Comparison of ENCODE assay signal across 8 cellular contexts in the genomic region with DNA sequence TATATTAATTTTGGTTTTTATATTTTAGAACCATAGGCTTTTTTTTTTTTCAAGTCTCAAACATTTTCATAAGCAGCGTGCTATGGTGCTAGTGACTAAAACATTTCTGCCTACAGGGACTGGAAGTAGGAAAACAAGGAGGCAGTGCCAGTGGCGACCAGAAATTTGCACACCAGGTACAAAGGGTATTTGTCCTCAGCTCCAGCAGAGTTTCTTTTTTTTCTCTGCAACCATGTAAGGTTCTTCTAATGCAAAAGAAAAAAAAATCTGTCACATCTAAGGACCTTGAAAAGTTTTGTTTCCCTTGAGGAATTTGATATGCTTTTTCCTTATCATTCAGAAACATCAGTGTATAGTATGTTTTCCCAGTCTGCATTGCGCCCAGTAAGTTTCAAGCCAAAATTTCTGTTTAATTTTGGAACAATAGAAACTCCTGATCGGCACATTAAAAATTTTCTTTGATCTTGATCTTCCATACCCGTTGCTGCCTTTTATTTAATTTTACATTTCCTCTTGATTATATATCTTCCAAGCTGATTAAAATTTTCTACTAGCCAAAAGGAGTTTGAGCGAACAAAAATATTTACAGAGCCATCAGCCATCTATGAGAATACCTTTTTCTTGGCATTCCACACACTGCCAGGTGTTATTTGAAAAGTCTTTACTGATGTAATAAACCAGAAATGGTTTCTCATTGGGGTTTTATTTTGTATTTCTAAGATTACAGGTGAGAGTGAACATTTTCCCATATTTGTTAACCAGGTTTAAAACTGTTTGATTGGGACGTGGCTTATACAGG. TPM values are rescaled to one million over a fixed set of nuclear protein-coding genes. Genes with fewer than 3 reads are reported as not detected.
DNase-seq lines count a peak whose midpoint lies in the region; ATAC-seq and TF ChIP-seq lines count a peak whose summit lies in the region.

No MANE protein-coding gene starts in this region.

- no peak for DNase-seq in CD4-positive, alpha-beta memory T cell
- peak; percentile 75 to 77 for DNase-seq in NCI-H526 (lab: John Stamatoyannopoulos, UW)
- no peak for DNase-seq in coronary artery (ENCODE audit: low spot score)
- no peak for DNase-seq in neural crest cell (ENCODE audit: low read depth, low spot score)
- no peak for DNase-seq in NCI-H2196 (lab: John Stamatoyannopoulos, UW; ENCODE audit: unreplicated experiment)
- no peak for DNase-seq in stimulated activated CD4-positive, alpha-beta T cell treated with anti-CD3 and anti-CD28 coated beads, Interleukin-12 subunit alpha, Interleukin-12 subunit beta, amount 100 ng/mL, for 4 hours
- no peak for DNase-seq in activated CD8-positive, alpha-beta memory T cell treated with anti-CD3 and anti-CD28 coated beads for 24 hours

- peaks cover 25 to 42% (median 36%) of the 10 kb centered on the region in 4 donors for H3K4me1 Mint-ChIP-seq in CD4-positive, alpha-beta memory T cell
- H3K4me1 Mint-ChIP-seq in neural crest cell, result peaks cover 37% of the 10 kb centered on the region

- H3K36me3 Mint-ChIP-seq in CD4-positive, alpha-beta memory T cell, result peaks cover 0 to 9% of the 10 kb centered on the region in 2 donors
- no peaks in the 10 kb centered on the region for H3K36me3 Mint-ChIP-seq in neural crest cell (ENCODE audit: low read depth)

- CTCF ChIA-PET in CD4-positive, alpha-beta memory T cell (lab: Charles Lee; ENCODE audit: partially characterized antibody), result interaction anchor here (0.6 to 1.3 kb wide), 5 partner anchors 9 to 689 kb away, joined by 3 to 8 read pairs (median 4); partner anchors contain the start of gene ZC3HC1

- H3K4me1 ChIP-seq in CD4-positive, alpha-beta memory T cell (ENCODE audit: insufficient read depth, low read length), result peaks cover 39% of the 10 kb centered on the region

- TF ChIP-seq CTCF in coronary artery (IDR thresholded peaks at IDR 0.05) (no peak), neural crest cell (conservative IDR thresholded peaks at IDR 0.05) (no peak)

- H3K9me3 Mint-ChIP-seq in CD4-positive, alpha-beta memory T cell, result peaks cover 0 to 2% (median 0%) of the 10 kb centered on the region in 8 donors
- H3K9me3 Mint-ChIP-seq in neural crest cell, result no peaks in the 10 kb centered on the region

- peak overlapping the region; percentile 63 to 84 for H3K4me3 ChIP-seq in CD4-positive, alpha-beta memory T cell (ENCODE audit: low read length in 2 of 2)
- peak overlapping the region; percentile 95 for H3K4me3 ChIP-seq in coronary artery

- ATAC-seq in GM18502 (IDR thresholded peaks at IDR 0.05; ENCODE audit: poor library complexity, unreplicated experiment), result no peak

- no peaks in the 10 kb centered on the region for H3K27me3 ChIP-seq in CD4-positive, alpha-beta memory T cell (ENCODE audit: insufficient read depth, low read length)

- H3K27ac ChIP-seq in CD4-positive, alpha-beta memory T cell (ENCODE audit: low read depth, low read length), result peak overlapping the region; percentile 68
- peak overlapping the region; percentile 75 to 82 for H3K27ac ChIP-seq in coronary artery

- intact Hi-C loops in CD4-positive, alpha-beta memory T cell (cut with micrococcal nuclease), result no loop called here

- H3K4me3 Mint-ChIP-seq in CD4-positive, alpha-beta memory T cell, result peak overlapping the region; percentile 88 to 97 (median 94)
- H3K4me3 Mint-ChIP-seq in neural crest cell, result peak overlapping the region; percentile 87

- H3K27me3 Mint-ChIP-seq in CD4-positive, alpha-beta memory T cell, result peaks cover 2% of the 10 kb centered on the region in 2 donors
- H3K27me3 Mint-ChIP-seq in neural crest cell (ENCODE audit: low read depth), result no peaks in the 10 kb centered on the region

- no peaks in the 10 kb centered on the region for H3K36me3 ChIP-seq in CD4-positive, alpha-beta memory T cell (ENCODE audit: insufficient read depth, low read length)

- no peaks in the 10 kb centered on the region for H3K9me3 ChIP-seq in CD4-positive, alpha-beta memory T cell (ENCODE audit: control insufficient read depth in 1 of 2, low read length in 2 of 2)

- peak overlapping the region; percentile 91 to 99 (median 94) for H3K27ac Mint-ChIP-seq in CD4-positive, alpha-beta memory T cell
- H3K27ac Mint-ChIP-seq in neural crest cell (ENCODE audit: unreplicated experiment), result no peak overlapping the region

- POLR2A ChIA-PET in CD4-positive, alpha-beta memory T cell (lab: Charles Lee; ENCODE audit: partially characterized antibody), result interaction anchor here (0.6 to 2.2 kb wide), 9 partner anchors 8 to 1258 kb away, joined by 3 to 14 read pairs (median 3); partner anchors contain the start of genes MKLN1, NRF1, TMEM209 and ZC3HC1

RNA-seq across cellular contexts. Expression of gene KLHDC10, which starts 1.0 kb away (rescaled TPM):
- 10 to 100 TPM; 21.4 to 22.3 TPM for total RNA-seq in CD4-positive, alpha-beta memory T cell
- 1 to 10 TPM in 1 of 2 donors, under 1 TPM in 1; 0.46 to 2.1 TPM for polyA plus RNA-seq in CD4-positive, alpha-beta memory T cell
- total RNA-seq in neural crest cell, result 32.4 and 33.8 TPM in 2 replicates

RNA-seq across cellular contexts. Expression of gene ZC3HC1, which starts 18.2 kb away (rescaled TPM):
- total RNA-seq in CD4-positive, alpha-beta memory T cell, result 10 to 100 TPM; 14.0 to 17.2 TPM
- 10 to 100 TPM; 12.9 to 16.4 TPM for polyA plus RNA-seq in CD4-positive, alpha-beta memory T cell
- total RNA-seq in neural crest cell, result 33.6 and 35.1 TPM in 2 replicates

Comparison
In these comparisons a context has a peak if more than half of its experiments do, and no peak if none do; other contexts are left out.
1. DNase-seq: peak in NCI-H526 (2 of 2); none in CD4-positive, alpha-beta memory T cell (0 of 5), coronary artery (single experiment), neural crest cell (single experiment), NCI-H2196 (single experiment), stimulated activated CD4-positive, alpha-beta T cell treated with anti-CD3 and anti-CD28 coated beads, Interleukin-12 subunit alpha, Interleukin-12 subunit beta, amount 100 ng/mL, for 4 hours (single experiment) and activated CD8-positive, alpha-beta memory T cell treated with anti-CD3 and anti-CD28 coated beads for 24 hours (single experiment).